1 cellular context compared by ENCODE assay signal in genomic region chr1:8863138-8863537, GRCh38.
TF ChIP-seq lines count a peak whose summit lies in the region.

No MANE protein-coding gene starts in this region.

TF ChIP-seq in HCT116, 20 proteins besides CTCF, POLR2A, EP300 and RAD21 (continued from another document):
- no peak for TF ChIP-seq SP1 (IDR thresholded peaks at IDR 0.05; ENCODE audit: low read depth)
- TF ChIP-seq, protein P1, sequence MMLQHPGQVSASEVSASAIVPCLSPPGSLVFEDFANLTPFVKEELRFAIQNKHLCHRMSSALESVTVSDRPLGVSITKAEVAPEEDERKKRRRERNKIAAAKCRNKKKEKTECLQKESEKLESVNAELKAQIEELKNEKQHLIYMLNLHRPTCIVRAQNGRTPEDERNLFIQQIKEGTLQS (IDR thresholded peaks at IDR 0.05), result no peak
- TF ChIP-seq YY1 (IDR thresholded peaks at IDR 0.05; ENCODE audit: extremely low read depth, insufficient replicate concordance, low read depth, low read length), result no peak
- TF ChIP-seq CEBPB (IDR thresholded peaks at IDR 0.05; ENCODE audit: low read depth), result no peak
- TF ChIP-seq REST (IDR thresholded peaks at IDR 0.05; ENCODE audit: low read depth), result no peak
- no peak for TF ChIP-seq EZH2 (IDR thresholded peaks at IDR 0.05)
- TF ChIP-seq POLR2AphosphoS5 (IDR thresholded peaks at IDR 0.05; ENCODE audit: low read depth, low read length), result no peak; the same call in 1 of the 2 replicates
- no peak for TF ChIP-seq TCF7L2 (IDR thresholded peaks at IDR 0.05; ENCODE audit: borderline replicate concordance, extremely low read depth, insufficient read depth, insufficient read length)
- no peak for TF ChIP-seq CBX3 (IDR thresholded peaks at IDR 0.05; ENCODE audit: low read depth)
- TF ChIP-seq ZFX (IDR thresholded peaks at IDR 0.05), result no peak
- no peak for TF ChIP-seq MAX (IDR thresholded peaks at IDR 0.05)
- no peak for TF ChIP-seq EGR1 (IDR thresholded peaks at IDR 0.05; ENCODE audit: low read depth)
